ENCODE assay signal across 8 cellular contexts in the genomic region with DNA sequence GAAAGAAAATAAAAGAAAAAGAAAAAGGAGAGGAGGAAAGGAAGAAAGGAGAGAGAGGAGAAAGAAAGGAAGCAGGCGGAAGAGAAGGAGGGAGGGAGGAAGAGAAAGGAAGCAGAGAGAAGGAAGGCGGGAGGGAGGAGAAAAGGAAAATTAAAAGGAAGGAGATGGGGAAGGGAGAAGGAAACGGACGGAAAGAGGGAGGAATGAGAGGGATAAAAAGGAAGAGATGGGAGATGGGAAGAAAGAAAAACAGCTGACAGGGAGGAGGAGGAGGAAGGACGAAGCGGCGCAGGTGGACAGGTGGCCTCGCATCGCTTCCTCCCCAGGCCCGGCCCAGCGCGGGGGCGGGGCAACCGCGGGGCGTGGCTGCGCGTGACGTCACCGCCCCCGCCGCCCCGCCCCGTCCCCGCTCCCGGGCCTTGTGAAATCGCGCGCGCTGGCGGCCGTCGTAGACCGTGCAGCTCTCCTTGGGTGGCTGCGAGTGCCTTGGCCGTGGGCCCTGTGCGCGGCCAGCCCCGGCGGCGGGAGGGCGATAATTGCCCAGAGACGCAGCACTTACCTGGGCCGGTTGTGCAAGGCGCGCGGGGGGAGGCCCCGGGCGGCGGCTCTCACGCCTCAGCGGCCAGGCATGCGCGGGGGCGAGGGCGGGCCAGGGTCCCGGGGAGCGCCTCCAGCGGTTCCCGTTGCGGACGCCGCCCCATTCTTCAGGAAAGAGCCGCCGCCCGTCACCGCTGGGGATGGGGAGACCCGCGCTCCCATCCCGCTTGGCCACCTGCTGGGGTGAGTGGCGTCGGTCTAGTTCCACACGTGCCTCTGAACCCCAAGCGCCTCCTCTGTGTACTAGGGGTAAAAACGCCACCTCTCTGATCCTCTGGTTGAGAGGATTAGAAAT. TPM values are rescaled to one million over a fixed set of nuclear protein-coding genes. Genes with fewer than 3 reads are reported as not detected.
A peak's percentile ranks its signal among the peaks of the same experiment; 100 is the strongest.
DNase-seq lines count a peak whose midpoint lies in the region; ATAC-seq and TF ChIP-seq lines count a peak whose summit lies in the region.

No MANE protein-coding gene starts in this region.

- TF ChIP-seq CTCF in GM23338 (conservative IDR thresholded peaks at IDR 0.05; ENCODE audit: low read depth in 2 of 2) (no peak), right atrium auricular region (IDR thresholded peaks at IDR 0.05) (no peak), uterus (IDR thresholded peaks at IDR 0.05) (no peak)

- ATAC-seq in GM23338, result peak; percentile 92

- H3K27me3 ChIP-seq in GM23338 (ENCODE audit: insufficient read depth) (peaks cover 22% of the 10 kb centered on the region; the same call in 1 of the 2 replicates), adipocyte (replicated peaks; ENCODE audit: control insufficient read depth, insufficient read depth, low read length) (peaks cover 25% of the 10 kb centered on the region), right atrium auricular region (peaks cover 0 to 5% of the 10 kb centered on the region in 2 donors), uterus (no peaks in the 10 kb centered on the region)

- H3K4me3 Mint-ChIP-seq in GM23338, result peak overlapping the region; percentile 87

- peaks cover 3% of the 10 kb centered on the region; the same call in 1 of the 2 replicates for H3K4me1 ChIP-seq in GM23338 (ENCODE audit: insufficient read depth)
- H3K4me1 ChIP-seq in adipocyte (ENCODE audit: control insufficient read depth, insufficient read depth, low read length), result no peaks in the 10 kb centered on the region
- H3K4me1 ChIP-seq in right atrium auricular region, result peaks cover 0 to 8% of the 10 kb centered on the region in 2 donors
- peaks cover 0 to 6% of the 10 kb centered on the region in 2 donors for H3K4me1 ChIP-seq in uterus

- H3K36me3 Mint-ChIP-seq in GM23338 (ENCODE audit: low read depth), result no peaks in the 10 kb centered on the region

- peak overlapping the region; percentile 100 for H2AFZ ChIP-seq in GM23338

- H3K4me2 ChIP-seq in GM23338, result peak overlapping the region; percentile 80

- H3K27me3 Mint-ChIP-seq in GM23338 (ENCODE audit: insufficient read depth, low read depth, poor library complexity), result peaks cover 19% of the 10 kb centered on the region

- no peaks in the 10 kb centered on the region; the same call in 2 of the 3 replicates for H3K9me3 Mint-ChIP-seq in GM23338

- intact Hi-C loops in uterus (cut with DNase I; ENCODE audit: low total_unique reads), result no loop called here

- peaks cover 5% of the 10 kb centered on the region for H3K4me1 Mint-ChIP-seq in GM23338

- no peak overlapping the region for H3K9ac ChIP-seq in adipocyte (ENCODE audit: low read length)

- no peaks in the 10 kb centered on the region for H3K79me2 ChIP-seq in GM23338 (replicated peaks; ENCODE audit: insufficient read depth)

- H3K9me3 ChIP-seq in adipocyte (ENCODE audit: control insufficient read depth, low read length) (no peaks in the 10 kb centered on the region), right atrium auricular region (no peaks in the 10 kb centered on the region), uterus (no peaks in the 10 kb centered on the region)

- H3K27ac Mint-ChIP-seq in GM23338, result no peak overlapping the region

- DNase-seq in DMS79 treated with DMSO at 0.1 percent for 48 hours (lab: John Stamatoyannopoulos, UW) (peak; percentile 42), GM23338 (ENCODE audit: low spot score) (peak; percentile 83), M059J (ENCODE audit: low read depth) (peak; percentile 58), SW 1271 (lab: John Stamatoyannopoulos, UW) (peak; percentile 23 to 56), adipocyte (ENCODE audit: low read depth) (peak; percentile 74), right atrium auricular region (ENCODE audit: low spot score) (peak; percentile 71), putamen (ENCODE audit: low spot score) (peak; percentile 70), uterus (peak; percentile 20 to 53)

- H3K27ac ChIP-seq in GM23338 (ENCODE audit: low read depth) (no peak overlapping the region), right atrium auricular region (no peak overlapping the region), uterus (no peak overlapping the region)

- H3K36me3 ChIP-seq in GM23338 (ENCODE audit: insufficient read depth), result no peaks in the 10 kb centered on the region
- no peaks in the 10 kb centered on the region for H3K36me3 ChIP-seq in adipocyte (ENCODE audit: control insufficient read depth, insufficient read depth, low read length, severe bottlenecking)
- no peaks in the 10 kb centered on the region for H3K36me3 ChIP-seq in right atrium auricular region
- H3K36me3 ChIP-seq in uterus, result no peaks in the 10 kb centered on the region

- H3K9me2 ChIP-seq in GM23338 (ENCODE audit: insufficient read depth), result no peaks in the 10 kb centered on the region

- peak overlapping the region; percentile 67 for H3K4me3 ChIP-seq in GM23338
- H3K4me3 ChIP-seq in adipocyte (ENCODE audit: low read length), result peak overlapping the region; percentile 56
- peak overlapping the region; percentile 33 to 41 for H3K4me3 ChIP-seq in right atrium auricular region
- H3K4me3 ChIP-seq in uterus, result peak overlapping the region in 1 of 2 donors; percentile 33

- H4K20me1 ChIP-seq in GM23338 (replicated peaks; ENCODE audit: insufficient read depth), result no peaks in the 10 kb centered on the region

- TF ChIP-seq POLR2A in uterus (IDR thresholded peaks at IDR 0.05), result peak in 1 of 2 donors; percentile 14

- H3F3A ChIP-seq in GM23338 (replicated peaks; ENCODE audit: low read depth), result no peaks in the 10 kb centered on the region

TF ChIP-seq in GM23338, 12 proteins besides CTCF, POLR2A, EP300 and RAD21 (continues in another document):
- TF ChIP-seq, protein P1, sequence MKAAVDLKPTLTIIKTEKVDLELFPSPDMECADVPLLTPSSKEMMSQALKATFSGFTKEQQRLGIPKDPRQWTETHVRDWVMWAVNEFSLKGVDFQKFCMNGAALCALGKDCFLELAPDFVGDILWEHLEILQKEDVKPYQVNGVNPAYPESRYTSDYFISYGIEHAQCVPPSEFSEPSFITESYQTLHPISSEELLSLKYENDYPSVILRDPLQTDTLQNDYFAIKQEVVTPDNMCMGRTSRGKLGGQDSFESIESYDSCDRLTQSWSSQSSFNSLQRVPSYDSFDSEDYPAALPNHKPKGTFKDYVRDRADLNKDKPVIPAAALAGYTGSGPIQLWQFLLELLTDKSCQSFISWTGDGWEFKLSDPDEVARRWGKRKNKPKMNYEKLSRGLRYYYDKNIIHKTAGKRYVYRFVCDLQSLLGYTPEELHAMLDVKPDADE (IDR thresholded peaks at IDR 0.05), result no peak
- peak; percentile 97 for TF ChIP-seq CREB1 (CRISPR knock-in tag; IDR thresholded peaks at IDR 0.05; ENCODE audit: low read depth)
- TF ChIP-seq ZNF114 (CRISPR knock-in tag; IDR thresholded peaks at IDR 0.05), result no peak

RNA-seq across cellular contexts. Expression of gene FOXE1, which starts 49.6 kb away (rescaled TPM):
- 0.35 and 0.45 TPM in 2 replicates for total RNA-seq in GM23338 (2014; rRNA removed; shearing (Covaris generic))
- 0.12 TPM in 1 of 2 replicates, not detected in the other for polyA plus RNA-seq in GM23338 (2016; fragmentation: Nextera tagmentation; extraction: Ambion mirVana)
- total RNA-seq in M059J (2014; rRNA removed; shearing (Covaris generic)), result not detected in 2 replicates
- total RNA-seq in right atrium auricular region (not detected), uterus (not detected)
